1 cellular context compared by ENCODE assay signal in genomic region chr4:1053891-1054290, GRCh38. TPM values are rescaled to one million over a fixed set of nuclear protein-coding genes. Genes with fewer than 3 reads are reported as not detected.
"Had no signal": no experiment of that assay in that cellular context is flagged by ENCODE, and none has a peak within 500 bp of the region (broad histone marks: within the 10 kb centered on the region; RNA-seq: fewer than 3 reads in every experiment).

No MANE protein-coding gene starts in this region.

RNA-seq across cellular contexts. Expression of gene RNF212, which starts 59.5 kb away (rescaled TPM):
- total RNA-seq: ascending aorta had no signal
